Comparison of ENCODE assay signal across 15 cellular contexts in the genomic region with DNA sequence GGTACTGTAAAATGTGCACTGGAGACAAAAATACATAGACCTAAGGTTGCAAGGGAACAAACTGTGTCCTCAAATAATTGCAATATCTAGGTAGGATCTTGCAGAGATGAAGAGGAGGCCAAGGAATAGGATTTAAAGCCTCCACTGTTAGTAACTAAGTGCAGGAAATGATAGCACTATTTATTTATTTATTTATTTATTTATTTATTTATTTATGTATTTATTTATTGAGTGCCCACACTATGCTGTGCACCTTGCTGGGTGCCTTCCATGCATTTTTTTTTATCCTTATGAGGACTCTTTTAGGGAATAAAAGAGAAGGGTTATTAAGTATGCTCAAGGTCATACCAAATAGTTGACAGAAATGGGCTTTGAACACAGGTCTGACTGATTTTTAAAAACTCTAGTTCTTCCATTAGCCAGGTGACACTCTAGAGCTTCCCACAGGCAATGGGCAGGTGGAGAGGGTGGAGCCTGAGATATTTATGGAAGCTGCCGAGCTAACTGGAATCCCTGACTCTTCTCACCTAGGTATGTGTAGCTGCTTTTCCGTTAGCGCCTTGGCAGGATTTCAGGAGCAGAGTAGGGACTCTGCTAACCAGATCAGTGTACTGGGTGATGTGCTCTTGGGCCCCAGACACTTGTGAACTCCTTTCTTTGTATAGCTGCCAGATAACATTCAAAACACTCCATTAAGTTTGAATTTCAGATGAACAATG. TPM values are rescaled to one million over a fixed set of nuclear protein-coding genes. Genes with fewer than 3 reads are reported as not detected.
DNase-seq lines count a peak whose midpoint lies in the region; TF ChIP-seq lines count a peak whose summit lies in the region.
"Had no signal": no experiment of that assay in that cellular context is flagged by ENCODE, and none has a peak within 500 bp of the region (broad histone marks: within the 10 kb centered on the region; RNA-seq: fewer than 3 reads in every experiment).

No MANE protein-coding gene starts in this region.

- no peak for TF ChIP-seq POLR2A in lower leg skin (IDR thresholded peaks at IDR 0.05)

- peak overlapping the region; percentile 15 for H3K27ac Mint-ChIP-seq in progenitor cell of endocrine pancreas
- H3K27ac Mint-ChIP-seq in activated naive CD4-positive, alpha-beta T cell treated with anti-CD3 and anti-CD28 coated beads, Interleukin-2, amount 10 ng/mL, durations not matched to agents 7 days and 5 days = no peak overlapping the region

- CTCF ChIA-PET in activated naive CD4-positive, alpha-beta T cell treated with anti-CD3 and anti-CD28 coated beads, Interleukin-2, amount 10 ng/mL, durations not matched to agents 7 days and 5 days (lab: Charles Lee) = no interaction called here

- no peak for TF ChIP-seq CTCF in progenitor cell of endocrine pancreas (IDR thresholded peaks at IDR 0.05; ENCODE audit: unreplicated experiment)
- no peak for TF ChIP-seq CTCF in lower leg skin (IDR thresholded peaks at IDR 0.05)

- no peaks in the 10 kb centered on the region for H3K27me3 Mint-ChIP-seq in progenitor cell of endocrine pancreas
- H3K27me3 Mint-ChIP-seq in activated naive CD4-positive, alpha-beta T cell treated with anti-CD3 and anti-CD28 coated beads, Interleukin-2, amount 10 ng/mL, durations not matched to agents 7 days and 5 days = peaks cover 20% of the 10 kb centered on the region

- DNase-seq in NCI-H748 (lab: John Stamatoyannopoulos, UW; ENCODE audit: unreplicated experiment) = peak; percentile 37
- DNase-seq in NCI-H748 treated with DMSO at 0.1 percent for 48 hours (lab: John Stamatoyannopoulos, UW) = no peak
- peak; percentile 58 for DNase-seq in NCI-H1105 treated with DMSO at 0.1 percent for 48 hours (lab: John Stamatoyannopoulos, UW)
- DNase-seq in NCI-H69 (lab: John Stamatoyannopoulos, UW) = peak; percentile 58
- DNase-seq in progenitor cell of endocrine pancreas (ENCODE audit: low spot score, unreplicated experiment) = no peak
- DNase-seq in activated naive CD4-positive, alpha-beta T cell treated with anti-CD3 and anti-CD28 coated beads, Interleukin-2, amount 10 ng/mL, durations not matched to agents 7 days and 5 days = no peak
- DNase-seq in glomerular visceral epithelial cell (ENCODE audit: extremely low spot score) = no peak
- DNase-seq in lower leg skin (ENCODE audit: low spot score in 2 of 2) = no peak
- DNase-seq: COR-L47, DND-41, GDM1, HCEC 1CT, NCI-H1694, PC-3 had no signal

- intact Hi-C loops in lower leg skin (cut with DNase I; ENCODE audit: low total_unique reads) = no loop called here

- H3K36me3 Mint-ChIP-seq in progenitor cell of endocrine pancreas (ENCODE audit: insufficient read depth) = no peaks in the 10 kb centered on the region
- H3K36me3 Mint-ChIP-seq in activated naive CD4-positive, alpha-beta T cell treated with anti-CD3 and anti-CD28 coated beads, Interleukin-2, amount 10 ng/mL, durations not matched to agents 7 days and 5 days = no peaks in the 10 kb centered on the region

- peaks cover 15% of the 10 kb centered on the region for H3K4me1 Mint-ChIP-seq in progenitor cell of endocrine pancreas (ENCODE audit: low read depth)
- H3K4me1 Mint-ChIP-seq in activated naive CD4-positive, alpha-beta T cell treated with anti-CD3 and anti-CD28 coated beads, Interleukin-2, amount 10 ng/mL, durations not matched to agents 7 days and 5 days = peaks cover 9% of the 10 kb centered on the region

- H3K9me3 Mint-ChIP-seq in progenitor cell of endocrine pancreas (ENCODE audit: low read depth) = no peaks in the 10 kb centered on the region
- no peaks in the 10 kb centered on the region for H3K9me3 Mint-ChIP-seq in activated naive CD4-positive, alpha-beta T cell treated with anti-CD3 and anti-CD28 coated beads, Interleukin-2, amount 10 ng/mL, durations not matched to agents 7 days and 5 days

- WGBS in lower leg skin, 2 donors = 37 to 54% methylated on average over 3 of the region's 3 CpGs

- no peak overlapping the region for H3K4me3 Mint-ChIP-seq in progenitor cell of endocrine pancreas (ENCODE audit: low read depth)
- no peak overlapping the region for H3K4me3 Mint-ChIP-seq in activated naive CD4-positive, alpha-beta T cell treated with anti-CD3 and anti-CD28 coated beads, Interleukin-2, amount 10 ng/mL, durations not matched to agents 7 days and 5 days

- no peak overlapping the region for H3K4me3 ChIP-seq in lower leg skin (ENCODE audit: low read depth, poor library complexity, severe bottlenecking)
- H3K4me3 ChIP-seq: BLaER1 had no signal

RNA-seq across cellular contexts. Expression of a gene that starts 12.8 kb away (rescaled TPM):
- 50.3 and 53.4 TPM in 2 replicates for total RNA-seq in progenitor cell of endocrine pancreas
- 10 to 100 TPM; 35.5 to 42.2 (median 40.5) TPM for total RNA-seq in lower leg skin

Comparison
In these comparisons a context has a peak if more than half of its experiments do, and no peak if none do; other contexts are left out.
1. DNase-seq: peak in NCI-H748 (single experiment), NCI-H1105 treated with DMSO at 0.1 percent for 48 hours (single experiment) and NCI-H69 (single experiment); none in NCI-H748 treated with DMSO at 0.1 percent for 48 hours (single experiment), progenitor cell of endocrine pancreas (single experiment), activated naive CD4-positive, alpha-beta T cell treated with anti-CD3 and anti-CD28 coated beads, Interleukin-2, amount 10 ng/mL, durations not matched to agents 7 days and 5 days (single experiment), glomerular visceral epithelial cell (single experiment) and lower leg skin (0 of 2).